Comparison of ENCODE assay signal across 24 cellular contexts in the genomic region with DNA sequence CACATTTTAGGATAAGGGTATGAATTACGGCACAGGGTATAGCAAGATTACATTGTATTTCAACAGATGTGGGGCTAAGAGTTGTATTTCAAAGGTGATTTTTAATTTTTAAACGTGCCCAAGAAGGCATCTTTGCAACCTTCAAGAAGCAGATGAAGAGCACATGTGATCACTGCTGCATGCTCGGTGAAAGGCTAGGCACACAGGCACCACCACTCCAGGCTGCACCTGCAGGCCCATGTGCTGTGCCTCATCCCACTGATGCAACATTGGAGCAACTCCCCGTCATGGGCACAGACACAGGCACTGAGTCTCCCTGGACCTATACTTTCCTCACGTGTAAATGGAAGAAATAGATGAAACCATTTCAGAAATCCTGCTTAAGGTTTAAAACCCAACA. TPM values are rescaled to one million over a fixed set of nuclear protein-coding genes. Genes with fewer than 3 reads are reported as not detected.
DNase-seq lines count a peak whose midpoint lies in the region; ATAC-seq and TF ChIP-seq lines count a peak whose summit lies in the region.
"Had no signal": no experiment of that assay in that cellular context is flagged by ENCODE, and none has a peak within 500 bp of the region (broad histone marks: within the 10 kb centered on the region; RNA-seq: fewer than 3 reads in every experiment).

No MANE protein-coding gene starts in this region.

- no peak overlapping the region for H3K18ac ChIP-seq in H9 (ENCODE audit: insufficient read length, low read depth, low read length)

- WGBS in H9 (ENCODE audit: extremely low coverage, insufficient read length, low lambda C conversion rate): no CpG with 5 or more reads among the region's 5 CpGs

- H3K14ac ChIP-seq in H9 (ENCODE audit: insufficient read depth, low read length): no peak overlapping the region

- no peaks in the 10 kb centered on the region for H3K27me3 ChIP-seq in H9 (ENCODE audit: insufficient read depth, low read length)
- H3K27me3 ChIP-seq in effector memory CD4-positive, alpha-beta T cell (replicated peaks; ENCODE audit: control insufficient read depth, insufficient read depth, low read length, poor library complexity, severe bottlenecking): no peaks in the 10 kb centered on the region
- H3K27me3 ChIP-seq: body of pancreas, foreskin keratinocyte, suprapubic skin, uterus had no signal

- no peak for ATAC-seq in activated naive CD8-positive, alpha-beta T cell treated with anti-CD3 and anti-CD28 coated beads, Interleukin-2, amount 50 U/mL, for 24 hours
- no peak for ATAC-seq in activated T-helper 17 cell treated with anti-CD3 and anti-CD28 coated beads, Interleukin-2, amount 50 U/mL, for 72 hours (replicated peaks)
- no peak for ATAC-seq in GM21360 (IDR thresholded peaks at IDR 0.05; ENCODE audit: unreplicated experiment)
- ATAC-seq: activated CD8-positive, alpha-beta memory T cell treated with anti-CD3 and anti-CD28 coated beads, Interleukin-2, amount 10 ng/mL, durations not matched to agents 7 days and 5 days; body of pancreas; foreskin keratinocyte; lower lobe of right lung had no signal

- no peak overlapping the region for H2BK5ac ChIP-seq in H9 (ENCODE audit: insufficient read length, low read length)

- no peak overlapping the region for H2BK15ac ChIP-seq in H9 (ENCODE audit: low read depth, low read length)

- H3K23me2 ChIP-seq in H9 (ENCODE audit: insufficient read length, low read depth, low read length, poor library complexity, severe bottlenecking): no peaks in the 10 kb centered on the region

- H3K9me3 ChIP-seq in H9 (ENCODE audit: control insufficient read depth, low read depth, low read length): no peaks in the 10 kb centered on the region
- no peaks in the 10 kb centered on the region for H3K9me3 ChIP-seq in effector memory CD4-positive, alpha-beta T cell (ENCODE audit: control insufficient read depth, low read length)
- H3K9me3 ChIP-seq: body of pancreas, lower lobe of right lung, suprapubic skin, uterus had no signal

- no peak overlapping the region for H4K8ac ChIP-seq in H9 (replicated peaks; ENCODE audit: insufficient read length, low read depth, low read length)

- no peak overlapping the region for H3K56ac ChIP-seq in H9 (ENCODE audit: insufficient read length, low read depth, low read length)

- no peaks in the 10 kb centered on the region for H3K4me1 ChIP-seq in H9 (ENCODE audit: insufficient read depth, low read length)
- peaks cover 3% of the 10 kb centered on the region for H3K4me1 ChIP-seq in effector memory CD4-positive, alpha-beta T cell (ENCODE audit: control insufficient read depth, insufficient read depth, low read length, poor library complexity, severe bottlenecking)
- H3K4me1 ChIP-seq: lower lobe of right lung had no signal

- no peak overlapping the region for H2AK5ac ChIP-seq in H9 (ENCODE audit: insufficient read length, low read length)

- peak overlapping the region; percentile 38 for H3K27ac Mint-ChIP-seq in activated naive CD8-positive, alpha-beta T cell treated with anti-CD3 and anti-CD28 coated beads for 36 hours
- H3K27ac Mint-ChIP-seq in activated naive CD8-positive, alpha-beta T cell treated with anti-CD3 and anti-CD28 coated beads, Interleukin-2, amount 50 U/mL, for 24 hours: no peak overlapping the region
- H3K27ac Mint-ChIP-seq in H9 (peak overlapping the region in 2 of 3 experiments; percentile 6 to 25; a peak in 4 of 7 replicates), progenitor cell of endocrine pancreas (peak overlapping the region; percentile 51)
- peak overlapping the region; percentile 51 for H3K27ac Mint-ChIP-seq in activated T-helper 17 cell treated with anti-CD3 and anti-CD28 coated beads, Interleukin-2, amount 50 U/mL, for 72 hours
- H3K27ac Mint-ChIP-seq: activated CD8-positive, alpha-beta memory T cell treated with anti-CD3 and anti-CD28 coated beads, Interleukin-2, amount 10 ng/mL, durations not matched to agents 7 days and 5 days; activated T-helper 2 cell treated with anti-CD3 and anti-CD28 coated beads, Interferon-gamma antibody, Interleukin-2, Interleukin-4, amounts not matched to agents 10 μg/mL and 5 μg/mL and 100 μg/mL, durations not matched to agents 14 hours and 24 hours and 36 hours had no signal

- H3K79me2 ChIP-seq in H9 (ENCODE audit: insufficient read depth, low read length): no peaks in the 10 kb centered on the region; the same call in 1 of the 2 replicates

- TF ChIP-seq CTCF in H9 (conservative IDR thresholded peaks at IDR 0.05): no peak
- TF ChIP-seq CTCF in progenitor cell of endocrine pancreas (IDR thresholded peaks at IDR 0.05; ENCODE audit: unreplicated experiment): no peak

- H3K79me1 ChIP-seq in H9 (ENCODE audit: insufficient read depth, low read depth, low read length, poor library complexity, severe bottlenecking): no peaks in the 10 kb centered on the region

- peaks cover 20% of the 10 kb centered on the region for H3K4me1 Mint-ChIP-seq in activated naive CD8-positive, alpha-beta T cell treated with anti-CD3 and anti-CD28 coated beads for 36 hours
- H3K4me1 Mint-ChIP-seq in activated naive CD8-positive, alpha-beta T cell treated with anti-CD3 and anti-CD28 coated beads, Interleukin-2, amount 50 U/mL, for 24 hours: peaks cover 13% of the 10 kb centered on the region
- no peaks in the 10 kb centered on the region; a peak in 1 of 4 replicates for H3K4me1 Mint-ChIP-seq in H9
- H3K4me1 Mint-ChIP-seq in activated T-helper 17 cell treated with anti-CD3 and anti-CD28 coated beads, Interleukin-2, amount 50 U/mL, for 72 hours: peaks cover 11% of the 10 kb centered on the region
- peaks cover 37% of the 10 kb centered on the region for H3K4me1 Mint-ChIP-seq in progenitor cell of endocrine pancreas (ENCODE audit: low read depth)
- H3K4me1 Mint-ChIP-seq: activated CD8-positive, alpha-beta memory T cell treated with anti-CD3 and anti-CD28 coated beads, Interleukin-2, amount 10 ng/mL, durations not matched to agents 7 days and 5 days had no signal

- H3K4me2 ChIP-seq in H9 (ENCODE audit: insufficient read depth, insufficient read length, low read length): no peak overlapping the region

- no peak overlapping the region for H3K27ac ChIP-seq in H9 (ENCODE audit: insufficient read length, low read depth, low read length)
- H3K27ac ChIP-seq in effector memory CD4-positive, alpha-beta T cell (ENCODE audit: insufficient read depth, low read length, poor library complexity, severe bottlenecking): no peak overlapping the region
- H3K27ac ChIP-seq: body of pancreas, foreskin keratinocyte, lower lobe of right lung, RWPE1, suprapubic skin, uterus had no signal

- no peak overlapping the region for H3K9ac ChIP-seq in H9 (ENCODE audit: extremely low read depth, insufficient read length, low read length)

- DNase-seq in activated naive CD8-positive, alpha-beta T cell treated with anti-CD3 and anti-CD28 coated beads for 36 hours: no peak
- no peak for DNase-seq in activated naive CD8-positive, alpha-beta T cell treated with anti-CD3 and anti-CD28 coated beads, Interleukin-2, amount 50 U/mL, for 24 hours
- DNase-seq in H9 (no peak), progenitor cell of endocrine pancreas (ENCODE audit: low spot score, unreplicated experiment) (no peak), foreskin melanocyte (no peak)
- no peak for DNase-seq in effector memory CD4-positive, alpha-beta T cell
- DNase-seq: activated CD4-positive, CD25-positive, alpha-beta regulatory T cell treated with anti-CD3 and anti-CD28 coated beads, Interleukin-2, amount 50 U/mL, for 72 hours; activated CD8-positive, alpha-beta memory T cell treated with anti-CD3 and anti-CD28 coated beads, Interleukin-2, amount 10 ng/mL, durations not matched to agents 7 days and 5 days; body of pancreas; effector CD8-positive, alpha-beta T cell; foreskin keratinocyte; GF-D8; hypothalamus; lower lobe of right lung; NCI-H1105; NCI-H2029 treated with DMSO at 0.1 percent for 48 hours; NCI-H510A treated with DMSO at 0.1 percent for 48 hours; uterus had no signal

- no peak overlapping the region for H3K23ac ChIP-seq in H9 (ENCODE audit: insufficient read length, low read depth, low read length)

- H2BK12ac ChIP-seq in H9 (ENCODE audit: insufficient read length, low read depth, low read length): no peak overlapping the region

- H3K4me3 ChIP-seq in effector memory CD4-positive, alpha-beta T cell (ENCODE audit: insufficient read depth, low read depth, low read length, poor library complexity, severe bottlenecking): no peak overlapping the region
- H3K4me3 ChIP-seq: body of pancreas, lower lobe of right lung, suprapubic skin, uterus had no signal

- H2AFZ ChIP-seq in H9 (ENCODE audit: low read length): no peak overlapping the region

- H3K27me3 Mint-ChIP-seq in activated naive CD8-positive, alpha-beta T cell treated with anti-CD3 and anti-CD28 coated beads for 36 hours: no peaks in the 10 kb centered on the region
- H3K27me3 Mint-ChIP-seq in activated naive CD8-positive, alpha-beta T cell treated with anti-CD3 and anti-CD28 coated beads, Interleukin-2, amount 50 U/mL, for 24 hours: no peaks in the 10 kb centered on the region
- H3K27me3 Mint-ChIP-seq in H9 (ENCODE audit: low read depth) (no peaks in the 10 kb centered on the region), progenitor cell of endocrine pancreas (no peaks in the 10 kb centered on the region)
- H3K27me3 Mint-ChIP-seq in activated T-helper 17 cell treated with anti-CD3 and anti-CD28 coated beads, Interleukin-2, amount 50 U/mL, for 72 hours: no peaks in the 10 kb centered on the region
- H3K27me3 Mint-ChIP-seq: activated CD8-positive, alpha-beta memory T cell treated with anti-CD3 and anti-CD28 coated beads, Interleukin-2, amount 10 ng/mL, durations not matched to agents 7 days and 5 days had no signal

- no peak overlapping the region for H3K4me3 Mint-ChIP-seq in activated naive CD8-positive, alpha-beta T cell treated with anti-CD3 and anti-CD28 coated beads for 36 hours
- H3K4me3 Mint-ChIP-seq in activated naive CD8-positive, alpha-beta T cell treated with anti-CD3 and anti-CD28 coated beads, Interleukin-2, amount 50 U/mL, for 24 hours: no peak overlapping the region
- no peak overlapping the region for H3K4me3 Mint-ChIP-seq in H9
- H3K4me3 Mint-ChIP-seq in activated T-helper 17 cell treated with anti-CD3 and anti-CD28 coated beads, Interleukin-2, amount 50 U/mL, for 72 hours: peak overlapping the region; percentile 24
- no peak overlapping the region for H3K4me3 Mint-ChIP-seq in progenitor cell of endocrine pancreas (ENCODE audit: low read depth)
- H3K4me3 Mint-ChIP-seq: activated CD8-positive, alpha-beta memory T cell treated with anti-CD3 and anti-CD28 coated beads, Interleukin-2, amount 10 ng/mL, durations not matched to agents 7 days and 5 days; neural crest cell had no signal

- no peak overlapping the region for H4K91ac ChIP-seq in H9 (ENCODE audit: insufficient read length, low read depth, low read length)

- no peaks in the 10 kb centered on the region for H4K20me1 ChIP-seq in H9 (ENCODE audit: control insufficient read depth, insufficient read depth, insufficient read length)

- H3K36me3 ChIP-seq in effector memory CD4-positive, alpha-beta T cell (ENCODE audit: control insufficient read depth, insufficient read depth, low read length): peaks cover 50% of the 10 kb centered on the region
- H3K36me3 ChIP-seq: uterus had no signal

- no peak overlapping the region for H3T11ph ChIP-seq in H9 (ENCODE audit: low read length)

- no peak overlapping the region for H3K4ac ChIP-seq in H9 (ENCODE audit: low read depth, low read length)

- H2BK20ac ChIP-seq in H9 (ENCODE audit: low read depth, low read length, poor library complexity, severe bottlenecking): no peak overlapping the region

- peaks cover 24% of the 10 kb centered on the region for H3K36me3 Mint-ChIP-seq in activated naive CD8-positive, alpha-beta T cell treated with anti-CD3 and anti-CD28 coated beads for 36 hours
- H3K36me3 Mint-ChIP-seq in activated naive CD8-positive, alpha-beta T cell treated with anti-CD3 and anti-CD28 coated beads, Interleukin-2, amount 50 U/mL, for 24 hours (ENCODE audit: low read depth): peaks cover 49% of the 10 kb centered on the region
- H3K36me3 Mint-ChIP-seq in H9 (ENCODE audit: insufficient read depth in 1 of 3, low read depth in 3 of 3) (peaks cover 22 to 67% (median 38%) of the 10 kb centered on the region in 3 experiments), progenitor cell of endocrine pancreas (ENCODE audit: insufficient read depth) (peaks cover 15% of the 10 kb centered on the region)
- H3K36me3 Mint-ChIP-seq in activated T-helper 17 cell treated with anti-CD3 and anti-CD28 coated beads, Interleukin-2, amount 50 U/mL, for 72 hours (ENCODE audit: low read depth): peaks cover 84% of the 10 kb centered on the region

- H2BK120ac ChIP-seq in H9 (ENCODE audit: low read depth, low read length, poor library complexity, severe bottlenecking): no peak overlapping the region

- no peaks in the 10 kb centered on the region for H3K9me3 Mint-ChIP-seq in activated naive CD8-positive, alpha-beta T cell treated with anti-CD3 and anti-CD28 coated beads for 36 hours
- H3K9me3 Mint-ChIP-seq in activated naive CD8-positive, alpha-beta T cell treated with anti-CD3 and anti-CD28 coated beads, Interleukin-2, amount 50 U/mL, for 24 hours: no peaks in the 10 kb centered on the region
- H3K9me3 Mint-ChIP-seq in H9 (no peaks in the 10 kb centered on the region), progenitor cell of endocrine pancreas (ENCODE audit: low read depth) (no peaks in the 10 kb centered on the region)
- no peaks in the 10 kb centered on the region for H3K9me3 Mint-ChIP-seq in activated T-helper 17 cell treated with anti-CD3 and anti-CD28 coated beads, Interleukin-2, amount 50 U/mL, for 72 hours
- H3K9me3 Mint-ChIP-seq: activated T-helper 2 cell treated with anti-CD3 and anti-CD28 coated beads, Interferon-gamma antibody, Interleukin-2, Interleukin-4, amounts not matched to agents 10 μg/mL and 5 μg/mL and 100 μg/mL, durations not matched to agents 14 hours and 24 hours and 36 hours; neural crest cell had no signal

- no peak overlapping the region for H4K5ac ChIP-seq in H9 (ENCODE audit: insufficient read length, low read depth, low read length)

RNA-seq across cellular contexts. Expression of a gene that starts 23.5 kb away (rescaled TPM):
- 100 to 1,000 TPM; 115 to 124 TPM for total RNA-seq in activated naive CD8-positive, alpha-beta T cell treated with anti-CD3 and anti-CD28 coated beads for 36 hours
- 106 and 121 TPM in 2 replicates for total RNA-seq in H9 (2021)
- total RNA-seq in activated T-helper 17 cell treated with anti-CD3 and anti-CD28 coated beads, Interleukin-2, amount 50 U/mL, for 72 hours: 100 to 1,000 TPM in 1 of 2 donors, 10 to 100 TPM in 1; 88.9 to 136 TPM
- total RNA-seq in progenitor cell of endocrine pancreas: 78.7 and 85.2 TPM in 2 replicates

RNA-seq across cellular contexts. Expression of a gene that starts 39.8 kb away (rescaled TPM):
- 10 to 100 TPM; 90.5 to 92.5 TPM for total RNA-seq in activated naive CD8-positive, alpha-beta T cell treated with anti-CD3 and anti-CD28 coated beads for 36 hours
- total RNA-seq in H9 (2021) (82.9 and 85.7 TPM in 2 replicates), progenitor cell of endocrine pancreas (65.0 and 73.5 TPM in 2 replicates)
- 10 to 100 TPM; 52.6 to 86.2 TPM for total RNA-seq in activated T-helper 17 cell treated with anti-CD3 and anti-CD28 coated beads, Interleukin-2, amount 50 U/mL, for 72 hours
